ENCODE assay signal across 8 cellular contexts in genomic region chr12:75480469-75480949, GRCh38. TPM values are rescaled to one million over a fixed set of nuclear protein-coding genes. Genes with fewer than 3 reads are reported as not detected.
A peak's percentile ranks its signal among the peaks of the same experiment; 100 is the strongest.
DNase-seq lines count a peak whose midpoint lies in the region; ATAC-seq and TF ChIP-seq lines count a peak whose summit lies in the region.

GLIPR1 (plus strand) TSS chr12:75480755; CDS start chr12:75480881, 126 bp downstream.

- no peaks in the 10 kb centered on the region for H4K20me1 ChIP-seq in SU-DHL-6 (ENCODE audit: low read depth, low read length)

- H3K36me3 ChIP-seq in SU-DHL-6 (ENCODE audit: low read length) = no peaks in the 10 kb centered on the region
- no peaks in the 10 kb centered on the region for H3K36me3 ChIP-seq in WERI-Rb-1

- H3K27ac Mint-ChIP-seq in activated naive CD8-positive, alpha-beta T cell treated with anti-CD3 and anti-CD28 coated beads, Interleukin-2, amount 10 ng/mL, durations not matched to agents 7 days and 5 days = peak within 1 kb of the TSS; percentile 99

- ATAC-seq in GM19372 (IDR thresholded peaks at IDR 0.05; ENCODE audit: low read depth, unreplicated experiment) (peak; percentile 85), HG03558 (IDR thresholded peaks at IDR 0.05; ENCODE audit: extremely low read depth, unreplicated experiment) (peak; percentile 91), left cardiac atrium (peak; percentile 89 to 95)
- ATAC-seq in activated naive CD8-positive, alpha-beta T cell treated with anti-CD3 and anti-CD28 coated beads, Interleukin-2, amount 10 ng/mL, durations not matched to agents 7 days and 5 days (ENCODE audit: low read depth) = peak; percentile 89

- H3F3A ChIP-seq in SU-DHL-6 (ENCODE audit: insufficient read depth) = peaks cover 21% of the 10 kb centered on the region

- H3K9me3 Mint-ChIP-seq in activated naive CD8-positive, alpha-beta T cell treated with anti-CD3 and anti-CD28 coated beads, Interleukin-2, amount 10 ng/mL, durations not matched to agents 7 days and 5 days = no peaks in the 10 kb centered on the region

- peak within 1 kb of the TSS; percentile 64 for H3K27ac ChIP-seq in SU-DHL-6 (ENCODE audit: low read depth, low read length)
- no peak within 1 kb of the TSS for H3K27ac ChIP-seq in WERI-Rb-1

- POLR2A ChIA-PET in activated naive CD8-positive, alpha-beta T cell treated with anti-CD3 and anti-CD28 coated beads, Interleukin-2, amount 10 ng/mL, durations not matched to agents 7 days and 5 days (lab: Charles Lee) = interaction anchor here (0.5 to 2.8 kb wide), 12 partner anchors 18 to 551 kb away, joined by 3 to 28 read pairs (median 4); partner anchors contain the start of genes CAPS2, GLIPR1L2, KRR1 and PHLDA1

- peaks cover 2% of the 10 kb centered on the region for H3K36me3 Mint-ChIP-seq in activated naive CD8-positive, alpha-beta T cell treated with anti-CD3 and anti-CD28 coated beads, Interleukin-2, amount 10 ng/mL, durations not matched to agents 7 days and 5 days

- no peaks in the 10 kb centered on the region; the same call in 1 of the 2 replicates for H3K79me2 ChIP-seq in SU-DHL-6 (ENCODE audit: insufficient read depth, low read length)

- peaks cover 62% of the 10 kb centered on the region for H3K4me1 Mint-ChIP-seq in activated naive CD8-positive, alpha-beta T cell treated with anti-CD3 and anti-CD28 coated beads, Interleukin-2, amount 10 ng/mL, durations not matched to agents 7 days and 5 days

- no peaks in the 10 kb centered on the region for H3K27me3 Mint-ChIP-seq in activated naive CD8-positive, alpha-beta T cell treated with anti-CD3 and anti-CD28 coated beads, Interleukin-2, amount 10 ng/mL, durations not matched to agents 7 days and 5 days

- TF ChIP-seq CTCF in AG09319 (IDR thresholded peaks at IDR 0.05; ENCODE audit: low read depth, low read length) (no peak), SU-DHL-6 (IDR thresholded peaks at IDR 0.05; ENCODE audit: insufficient read depth, low read length, poor library complexity, severe bottlenecking) (no peak), retinal pigment epithelial cell (conservative IDR thresholded peaks at IDR 0.05; ENCODE audit: low read depth, low read length) (no peak), WERI-Rb-1 (IDR thresholded peaks at IDR 0.05; ENCODE audit: low read depth, low read length) (no peak)

- intact Hi-C loops in left cardiac atrium (cut with DNase I) = loop anchor here in 1 of 2 donors (10.0 kb wide), 1 partner anchor 86 kb away; the partner anchor contains the start of gene GLIPR1L2

- H3K4me3 Mint-ChIP-seq in activated naive CD8-positive, alpha-beta T cell treated with anti-CD3 and anti-CD28 coated beads, Interleukin-2, amount 10 ng/mL, durations not matched to agents 7 days and 5 days = peak within 1 kb of the TSS; percentile 88

- H3K9me3 ChIP-seq in SU-DHL-6 (ENCODE audit: insufficient read depth, low read length) (no peaks in the 10 kb centered on the region), WERI-Rb-1 (ENCODE audit: severe bottlenecking) (no peaks in the 10 kb centered on the region)

- H3K27me3 ChIP-seq in SU-DHL-6 (ENCODE audit: low read length) (no peaks in the 10 kb centered on the region), WERI-Rb-1 (ENCODE audit: insufficient read depth, low read depth, severe bottlenecking) (no peaks in the 10 kb centered on the region)

- H3K9me2 ChIP-seq in SU-DHL-6 (replicated peaks; ENCODE audit: insufficient read depth, low read length) = no peaks in the 10 kb centered on the region

- H3K4me2 ChIP-seq in SU-DHL-6 (ENCODE audit: low read depth, low read length, poor library complexity, severe bottlenecking) = peak within 1 kb of the TSS; percentile 71

- DNase-seq in AG09319 (ENCODE audit: extremely low read depth, low read depth) (peak; percentile 95), left cardiac atrium (peak; percentile 77), retinal pigment epithelial cell (ENCODE audit: low read depth) (peak; percentile 75), WERI-Rb-1 (no peak)
- DNase-seq in activated naive CD8-positive, alpha-beta T cell treated with anti-CD3 and anti-CD28 coated beads, Interleukin-2, amount 10 ng/mL, durations not matched to agents 7 days and 5 days = peak; percentile 67

- H3K9ac ChIP-seq in SU-DHL-6 (ENCODE audit: low read length) = peak within 1 kb of the TSS; percentile 52

- H3K4me3 ChIP-seq in SU-DHL-6 (ENCODE audit: insufficient read depth, low read length, poor library complexity, severe bottlenecking) (peak within 1 kb of the TSS; percentile 56), retinal pigment epithelial cell (ENCODE audit: low read length) (peak within 1 kb of the TSS; percentile 23), WERI-Rb-1 (ENCODE audit: low read depth, low read length) (no peak within 1 kb of the TSS)

- peak within 1 kb of the TSS; percentile 48 for H2AFZ ChIP-seq in SU-DHL-6 (ENCODE audit: low read depth, low read length, severe bottlenecking)

RNA-seq across cellular contexts. Expression of gene GLIPR1, which starts in this region (rescaled TPM):
- total RNA-seq in activated naive CD8-positive, alpha-beta T cell treated with anti-CD3 and anti-CD28 coated beads, Interleukin-2, amount 10 ng/mL, durations not matched to agents 7 days and 5 days = 10 to 100 TPM; 57.9 to 63.3 TPM
- total RNA-seq in left cardiac atrium = 10 to 100 TPM; 20.2 to 28.8 TPM
